Comparison of ENCODE assay signal across 8 cellular contexts in the genomic region with DNA sequence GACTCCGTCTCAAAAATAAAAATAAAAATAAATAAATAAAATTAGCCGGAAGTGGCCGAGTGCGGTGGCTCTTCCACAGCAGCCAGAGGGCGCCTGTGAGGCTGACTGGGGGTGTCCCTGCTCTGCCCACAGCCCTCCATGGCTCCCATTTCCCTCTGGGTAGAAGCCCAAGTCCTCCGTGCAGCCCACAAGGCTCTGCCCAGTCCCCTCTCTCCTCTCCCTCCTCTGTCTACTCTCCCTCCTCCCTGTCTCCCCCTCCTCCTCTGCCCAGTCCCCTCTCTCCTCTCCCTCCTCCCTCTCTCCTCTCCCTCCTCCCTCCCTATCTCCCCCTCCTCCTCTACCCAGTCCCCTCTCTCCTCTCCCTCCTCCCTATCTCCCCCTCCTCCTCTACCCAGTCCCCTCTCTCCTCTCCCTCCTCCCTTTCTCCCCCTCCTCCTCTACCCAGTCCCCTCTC. TPM values are rescaled to one million over a fixed set of nuclear protein-coding genes. Genes with fewer than 3 reads are reported as not detected.
DNase-seq lines count a peak whose midpoint lies in the region; ATAC-seq and TF ChIP-seq lines count a peak whose summit lies in the region.

No MANE protein-coding gene starts in this region.

- no peak overlapping the region for H3K4me3 ChIP-seq in SJSA1

- TF ChIP-seq CTCF in GM13976 (IDR thresholded peaks at IDR 0.05; ENCODE audit: borderline replicate concordance, control extremely low read depth, extremely low read depth, insufficient read depth, missing control alignments) = peak; percentile 49
- TF ChIP-seq CTCF in chondrocyte (IDR thresholded peaks at IDR 0.05) = peak; percentile 79
- TF ChIP-seq CTCF in nephron (IDR thresholded peaks at IDR 0.05; ENCODE audit: unreplicated experiment in 3 of 3) = peak in 2 of 3 experiments; percentile 37 to 52

- no peaks in the 10 kb centered on the region for H3K9me3 ChIP-seq in SJSA1 (replicated peaks)

- H3K27ac ChIP-seq in SJSA1 = no peak overlapping the region

- H3K27me3 Mint-ChIP-seq in chondrocyte (ENCODE audit: low read depth) = no peaks in the 10 kb centered on the region
- H3K27me3 Mint-ChIP-seq in nephron (ENCODE audit: low read depth) = no peaks in the 10 kb centered on the region

- no peak overlapping the region for H3K27ac Mint-ChIP-seq in chondrocyte (ENCODE audit: unreplicated experiment)
- no peak overlapping the region for H3K27ac Mint-ChIP-seq in nephron

- peaks cover 19% of the 10 kb centered on the region for H3K4me1 Mint-ChIP-seq in chondrocyte (ENCODE audit: low read depth)
- H3K4me1 Mint-ChIP-seq in nephron = peaks cover 6% of the 10 kb centered on the region

- H3K4me3 Mint-ChIP-seq in chondrocyte (ENCODE audit: unreplicated experiment) (no peak overlapping the region), nephron (no peak overlapping the region)

- intact Hi-C loops in posterior vena cava (cut with DNase I) = loop anchor here in 1 of 2 donors (5.0 to 10.0 kb wide), 3 partner anchors 81 to 223 kb away; a partner anchor contains a TSS

- H3K36me3 Mint-ChIP-seq in chondrocyte (ENCODE audit: low read depth) (no peaks in the 10 kb centered on the region), nephron (ENCODE audit: low read depth) (no peaks in the 10 kb centered on the region)

- DNase-seq in A172 (ENCODE audit: low spot score) (peak; percentile 58), GM13976 (ENCODE audit: low spot score) (peak; percentile 85), SJSA1 (ENCODE audit: low read depth in 1 of 2, low spot score in 2 of 2) (peak; percentile 48 to 81), chondrocyte (ENCODE audit: low spot score) (peak; percentile 82), posterior vena cava (ENCODE audit: low spot score) (no peak)

- H3K36me3 ChIP-seq in SJSA1 = no peaks in the 10 kb centered on the region

- H3K9me3 Mint-ChIP-seq in chondrocyte (ENCODE audit: low read depth) (no peaks in the 10 kb centered on the region), nephron (no peaks in the 10 kb centered on the region)

- H3K27me3 ChIP-seq in SJSA1 (replicated peaks) = no peaks in the 10 kb centered on the region

- peaks cover 26% of the 10 kb centered on the region for H3K4me1 ChIP-seq in SJSA1 (replicated peaks)

- ATAC-seq in HG03175 (IDR thresholded peaks at IDR 0.05; ENCODE audit: unreplicated experiment) (no peak), GM21619 (IDR thresholded peaks at IDR 0.05; ENCODE audit: unreplicated experiment) (no peak)

- in situ Hi-C loops in GM13976 (cut with MboI; ENCODE audit: low sequenced_read_pairs, unreplicated experiment) = no loop called here

RNA-seq across cellular contexts. Expression of a gene that starts 20.4 kb away (rescaled TPM):
- 58.6 and 86.2 TPM in 2 replicates for total RNA-seq in A172 (2014; rRNA removed; shearing (Covaris generic))
- 0.11 TPM in 1 of 2 replicates, not detected in the other for total RNA-seq in SJSA1 (2014; rRNA removed; shearing (Covaris generic))
- total RNA-seq in chondrocyte = 1.5 to 2.2 TPM (median 1.6 TPM) in 3 replicates
- under 1 TPM in 1 of 2 donors, not detected in 1; 0.14 TPM for total RNA-seq in posterior vena cava

RNA-seq across cellular contexts. Expression of a gene that starts 25.9 kb away (rescaled TPM):
- total RNA-seq in A172 (2014; rRNA removed; shearing (Covaris generic)) = 171 and 174 TPM in 2 replicates
- 177 and 308 TPM in 2 replicates for total RNA-seq in SJSA1 (2014; rRNA removed; shearing (Covaris generic))
- total RNA-seq in chondrocyte = 281 to 343 TPM (median 285 TPM) in 3 replicates
- 100 to 1,000 TPM; 151 to 168 TPM for total RNA-seq in posterior vena cava

RNA-seq across cellular contexts. Expression of a gene that starts 50.4 kb away (rescaled TPM):
- 7.5 and 12.7 TPM in 2 replicates for total RNA-seq in A172 (2014; rRNA removed; shearing (Covaris generic))
- total RNA-seq in SJSA1 (2014; rRNA removed; shearing (Covaris generic)) = 1.1 and 2.3 TPM in 2 replicates
- total RNA-seq in chondrocyte (5.4 to 6.8 TPM (median 6.0 TPM) in 3 replicates), posterior vena cava (not detected)

RNA-seq across cellular contexts. Expression of a gene that starts 56.3 kb away (rescaled TPM):
- total RNA-seq in A172 (2014; rRNA removed; shearing (Covaris generic)) = 0.36 TPM in 1 of 2 replicates, not detected in the other
- not detected in 2 replicates for total RNA-seq in SJSA1 (2014; rRNA removed; shearing (Covaris generic))
- 0.37 to 0.51 TPM in 2 of 3 replicates, not detected in the other for total RNA-seq in chondrocyte
- total RNA-seq in posterior vena cava = under 1 TPM in 1 of 2 donors, not detected in 1; 0.29 TPM

Comparison
In these comparisons a context has a peak if more than half of its experiments do, and no peak if none do; other contexts are left out.
1. RNA of a gene that starts 20.4 kb away (total RNA-seq): 58.6 to 86.2 TPM in A172; 1.5 to 2.2 TPM in chondrocyte, 0.14 TPM in posterior vena cava and 0.11 TPM in SJSA1; every median in the first group is over 10 times any median in the second.
2. Peak in every context shown above with its lines, with median percentiles within 50 percentile points of each other: CTCF ChIP-seq.